In the genomic region with DNA sequence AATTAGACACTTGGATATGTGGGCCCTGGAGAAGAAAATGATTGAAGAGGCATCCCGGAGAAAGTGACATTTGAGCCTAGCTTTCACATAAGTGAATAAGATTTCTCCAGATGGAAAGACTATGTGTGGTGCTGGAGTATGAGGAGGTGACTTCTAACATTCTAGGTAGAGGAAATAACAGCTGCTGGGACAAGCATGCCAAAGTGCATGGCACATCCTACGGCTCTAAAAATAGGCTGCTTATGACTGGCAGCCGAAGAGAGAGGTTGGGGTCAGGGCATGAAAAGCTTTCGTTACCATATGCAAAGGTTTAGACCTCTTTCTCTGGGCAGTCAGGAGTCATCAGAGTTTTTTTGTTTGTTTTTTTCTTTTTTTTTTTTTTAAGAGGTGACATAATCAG, we compare ENCODE assay signal across 5 cellular contexts.
"Had no signal": no experiment of that assay in that cellular context is flagged by ENCODE, and none has a peak within 500 bp of the region (broad histone marks: within the 10 kb centered on the region; RNA-seq: fewer than 3 reads in every experiment).

No MANE protein-coding gene starts in this region.

- DNase-seq: IMR-90, KBM-7 had no signal

- ATAC-seq: HepG2, K562 had no signal

- H3K27ac ChIP-seq: HL-60 had no signal

- H3K4me3 ChIP-seq: K562 had no signal
